Comparison of ENCODE assay signal across 1 cellular context in genomic region chr13:100088648-100089601, GRCh38.
A peak's percentile ranks its signal among the peaks of the same experiment; 100 is the strongest.
TF ChIP-seq lines count a peak whose summit lies in the region.

Gene PCCA (plus strand): TSS chr13:100089093. CDS start chr13:100089121, 28 bp downstream.

TF ChIP-seq in K562, 482 proteins besides CTCF, POLR2A, EP300 and RAD21 (continued from another document and continues in another):
- no peak for TF ChIP-seq HMBOX1 (IDR thresholded peaks at IDR 0.05)
- TF ChIP-seq GTF2F1 (IDR thresholded peaks at IDR 0.05; ENCODE audit: low read depth, low read length) = no peak
- TF ChIP-seq ZNF12 (CRISPR knock-in tag; IDR thresholded peaks at IDR 0.05) = 0 out of 2 replicates have a peak, but pooled peaks have one; percentile 64
- no peak for TF ChIP-seq OTX1 (CRISPR knock-in tag; IDR thresholded peaks at IDR 0.05)
- TF ChIP-seq ZNF395 (CRISPR knock-in tag; IDR thresholded peaks at IDR 0.05) = no peak
- TF ChIP-seq SP2 (IDR thresholded peaks at IDR 0.05; ENCODE audit: extremely low read depth, low read depth, low read length, poor library complexity, severe bottlenecking) = no peak
- no peak for TF ChIP-seq ZBTB5 (IDR thresholded peaks at IDR 0.05)
- no peak for TF ChIP-seq SMARCA5 (IDR thresholded peaks at IDR 0.05)
- no peak for TF ChIP-seq TFAM (CRISPR knock-in tag; conservative IDR thresholded peaks at IDR 0.05)
- no peak for TF ChIP-seq YBX1 (IDR thresholded peaks at IDR 0.05)
- no peak for TF ChIP-seq TCF7L2 (IDR thresholded peaks at IDR 0.05; ENCODE audit: low read depth, low read length)
- TF ChIP-seq UBTF (IDR thresholded peaks at IDR 0.05; ENCODE audit: borderline replicate concordance in 1 of 2, low read depth in 2 of 2, low read length in 2 of 2) = no peak
- no peak for TF ChIP-seq ZFP30 (CRISPR knock-in tag; IDR thresholded peaks at IDR 0.05; ENCODE audit: borderline replicate concordance)
- TF ChIP-seq ARID3A (IDR thresholded peaks at IDR 0.05; ENCODE audit: borderline replicate concordance, low read depth, low read length) = no peak
- TF ChIP-seq CBX8 (IDR thresholded peaks at IDR 0.05; ENCODE audit: borderline replicate concordance, extremely low read depth, low read depth, low read length, poor library complexity, severe bottlenecking) = no peak
- no peak for TF ChIP-seq COPS2 (conservative IDR thresholded peaks at IDR 0.05)
- TF ChIP-seq MBD2 (IDR thresholded peaks at IDR 0.05; ENCODE audit: borderline replicate concordance, low read depth) = no peak
- TF ChIP-seq EHMT2 (IDR thresholded peaks at IDR 0.05) = no peak
- TF ChIP-seq DNMT1 (IDR thresholded peaks at IDR 0.05) = no peak
- TF ChIP-seq GTF3C2 (IDR thresholded peaks at IDR 0.05; ENCODE audit: borderline replicate concordance, extremely low read depth, insufficient read length) = no peak
- no peak for TF ChIP-seq SNAPC5 (CRISPR knock-in tag; IDR thresholded peaks at IDR 0.05)
- TF ChIP-seq ZNF124 (CRISPR knock-in tag; IDR thresholded peaks at IDR 0.05) = no peak
- TF ChIP-seq WHSC1 (IDR thresholded peaks at IDR 0.05; ENCODE audit: low read length) = no peak
- TF ChIP-seq NONO (IDR thresholded peaks at IDR 0.05; ENCODE audit: low read depth in 2 of 2, low read length in 1 of 2) = peak in 1 of 2 experiments; percentile 44; a peak in 1 of 4 replicates
- peak; percentile 47; the same call in 1 of the 2 replicates for TF ChIP-seq ZBTB7A (IDR thresholded peaks at IDR 0.05; ENCODE audit: borderline replicate concordance, control insufficient read depth, low read depth, low read length)
- TF ChIP-seq ZEB2 (IDR thresholded peaks at IDR 0.05) = no peak
- 0 out of 2 replicates have a peak, but pooled peaks have one; percentile 37 for TF ChIP-seq POLR2AphosphoS5 (IDR thresholded peaks at IDR 0.05; ENCODE audit: control insufficient read depth, insufficient read depth, low read depth, low read length)
- no peak for TF ChIP-seq ZNF551 (CRISPR knock-in tag; IDR thresholded peaks at IDR 0.05)
- no peak for TF ChIP-seq DDX20 (tag; IDR thresholded peaks at IDR 0.05; ENCODE audit: low read depth)
- no peak for TF ChIP-seq MECOM (CRISPR knock-in tag; IDR thresholded peaks at IDR 0.05)
- TF ChIP-seq XRCC5 (IDR thresholded peaks at IDR 0.05; ENCODE audit: low read depth, low read length) = no peak
- no peak for TF ChIP-seq HNRNPH1 (optimal IDR thresholded peaks at IDR 0.05; ENCODE audit: low read depth, low read length)
- TF ChIP-seq ASH1L (IDR thresholded peaks at IDR 0.05; ENCODE audit: borderline replicate concordance, low read depth, partially characterized antibody) = no peak
- TF ChIP-seq E2F6 (IDR thresholded peaks at IDR 0.05; ENCODE audit: borderline replicate concordance in 1 of 2, extremely low read depth in 1 of 2, insufficient read depth in 1 of 2, insufficient read length in 1 of 2, low read depth in 1 of 2, low read length in 1 of 2, poor library complexity in 1 of 2, severe bottlenecking in 1 of 2) = peak; percentile 34 to 38
- no peak for TF ChIP-seq ZNF41 (CRISPR knock-in tag; conservative IDR thresholded peaks at IDR 0.05)
- TF ChIP-seq FOXJ2 (tag; IDR thresholded peaks at IDR 0.05) = no peak
- no peak for TF ChIP-seq PHF20 (IDR thresholded peaks at IDR 0.05; ENCODE audit: partially characterized antibody)
- TF ChIP-seq ZNF77 (CRISPR knock-in tag; IDR thresholded peaks at IDR 0.05) = no peak
- TF ChIP-seq RFX5 (IDR thresholded peaks at IDR 0.05; ENCODE audit: low read depth, low read length) = no peak
- TF ChIP-seq RUNX1 (IDR thresholded peaks at IDR 0.05; ENCODE audit: low read depth) = no peak
- TF ChIP-seq MNT (conservative IDR thresholded peaks at IDR 0.05) = peak; percentile 77 to 92
- TF ChIP-seq E2F3 (CRISPR knock-in tag; IDR thresholded peaks at IDR 0.05) = no peak
- TF ChIP-seq CHAMP1 (IDR thresholded peaks at IDR 0.05) = no peak; the same call in 1 of the 2 replicates
- peak; percentile 67 for TF ChIP-seq SUPT5H (IDR thresholded peaks at IDR 0.05)
